Comparison of ENCODE assay signal across 17 cellular contexts in the genomic region with DNA sequence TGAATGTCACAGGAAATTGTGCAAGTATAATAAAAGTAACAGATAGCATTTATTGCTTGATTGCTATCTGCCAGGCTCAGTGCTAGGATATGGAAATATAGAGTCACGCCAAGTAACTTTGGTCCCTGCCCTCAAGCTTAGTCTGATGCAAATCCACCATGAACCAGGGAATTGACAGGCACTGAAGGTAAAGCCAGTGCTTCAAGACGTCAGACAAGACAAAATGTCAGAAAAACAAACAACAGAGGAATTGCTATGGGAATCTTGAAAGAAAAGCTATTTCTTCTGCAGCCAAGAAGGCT.
DNase-seq lines count a peak whose midpoint lies in the region; ATAC-seq and TF ChIP-seq lines count a peak whose summit lies in the region.
"Had no signal": no experiment of that assay in that cellular context is flagged by ENCODE, and none has a peak within 500 bp of the region (broad histone marks: within the 10 kb centered on the region; RNA-seq: fewer than 3 reads in every experiment).

No MANE protein-coding gene starts in this region.

- WGBS in IMR-90 (ENCODE audit: extremely low coverage in 2 of 2, insufficient read length in 1 of 2), 2 experiments, result 86% methylated on average over 1 of the region's 2 CpGs; no CpG with 5 or more reads in 1 of the 2 experiments
- no CpG with 5 or more reads among the region's 2 CpGs for WGBS in neuronal stem cell (ENCODE audit: extremely low coverage in 2 of 2, insufficient read length in 2 of 2, insufficient replicate concordance in 1 of 2), 2 donors
- 39% methylated on average over 2 of the region's 2 CpGs for WGBS in SK-N-SH (ENCODE audit: low lambda C conversion rate)

- H4K91ac ChIP-seq in IMR-90 (ENCODE audit: insufficient read depth, low read depth, low read length) (0 out of 2 replicates have a peak overlapping the region, but pooled peaks have one; percentile 31), neuronal stem cell (ENCODE audit: low read depth, low read length, poor library complexity) (no peak overlapping the region)

- CTCF ChIA-PET in IMR-90 (lab: Yijun Ruan, JAX) (no interaction called here), OCI-LY7 (lab: Charles Lee; ENCODE audit: unreplicated experiment) (no interaction called here), SK-N-SH (lab: Yijun Ruan, JAX) (no interaction called here)

- no peak overlapping the region for H2AFZ ChIP-seq in IMR-90 (replicated peaks; ENCODE audit: low read length, poor library complexity)
- peak overlapping the region; percentile 82 for H2AFZ ChIP-seq in OCI-LY7 (ENCODE audit: low read length)
- H2AFZ ChIP-seq in neuronal stem cell (ENCODE audit: low read length), result peak overlapping the region; percentile 73
- H2AFZ ChIP-seq in SK-N-SH (ENCODE audit: low read depth), result no peak overlapping the region

- H2BK20ac ChIP-seq in IMR-90 (ENCODE audit: low read depth, low read length), result peak overlapping the region; percentile 64; the same call in 1 of the 2 replicates

- in situ Hi-C loops in IMR-90 (cut with MboI; ENCODE audit: low sequenced_read_pairs), result loop anchor here (25.0 kb wide), 1 partner anchor 206 kb away; no protein-coding TSS in a partner anchor

- no peak overlapping the region for H3K4me3 Mint-ChIP-seq in CD14-positive monocyte
- H3K4me3 Mint-ChIP-seq: CD4-positive, alpha-beta T cell had no signal

- peak overlapping the region; percentile 23; the same call in 1 of the 2 replicates for H2AK5ac ChIP-seq in IMR-90 (ENCODE audit: low read depth, low read length)
- no peak overlapping the region for H2AK5ac ChIP-seq in neuronal stem cell (ENCODE audit: low read depth, low read length)

- intact Hi-C loops in IMR-90 (cut with micrococcal nuclease) (loop anchor here (10.0 kb wide), 1 partner anchor 531 kb away; no protein-coding TSS in a partner anchor), OCI-LY7 (cut with micrococcal nuclease; ENCODE audit: unreplicated experiment) (no loop called here), CD14-positive monocyte (cut with micrococcal nuclease) (no loop called here)

- H3K9ac ChIP-seq in IMR-90 (ENCODE audit: low read depth, low read length), result no peak overlapping the region
- no peak overlapping the region for H3K9ac ChIP-seq in neuronal stem cell (ENCODE audit: low read depth, low read length, poor library complexity)
- H3K9ac ChIP-seq in SK-N-SH, result no peak overlapping the region

- peaks cover 0 to 2% (median 0%) of the 10 kb centered on the region in 3 donors for H3K27me3 Mint-ChIP-seq in CD14-positive monocyte (ENCODE audit: low read depth in 3 of 3)
- H3K27me3 Mint-ChIP-seq: CD4-positive, alpha-beta T cell had no signal

- no peak for TF ChIP-seq EP300 in SK-N-SH (IDR thresholded peaks at IDR 0.05; ENCODE audit: borderline replicate concordance in 1 of 2, low read depth in 1 of 2, low read length in 1 of 2)

- H2BK120ac ChIP-seq in IMR-90 (ENCODE audit: low read depth, low read length), result peak overlapping the region; percentile 44; the same call in 1 of the 2 replicates
- H2BK120ac ChIP-seq in neuronal stem cell (ENCODE audit: low read depth, low read length), result no peak overlapping the region

- POLR2A ChIA-PET in IMR-90 (lab: Charles Lee; ENCODE audit: unreplicated experiment) (no interaction called here), OCI-LY7 (lab: Charles Lee) (interaction anchor here (1.0 to 1.2 kb wide), 2 partner anchors 27 to 144 kb away, joined by 3 read pairs; no protein-coding TSS in a partner anchor), SK-N-SH (lab: Yijun Ruan, JAX) (no interaction called here)

- H3K23ac ChIP-seq in IMR-90 (ENCODE audit: low read depth, low read length), result peak overlapping the region; percentile 1; the same call in 1 of the 2 replicates
- H3K23ac ChIP-seq in neuronal stem cell (ENCODE audit: low read depth, low read length, poor library complexity), result no peak overlapping the region

- H3K79me1 ChIP-seq in IMR-90 (ENCODE audit: low read depth in 1 of 2, low read length in 2 of 2) (no peaks in the 10 kb centered on the region), neuronal stem cell (ENCODE audit: low read depth, low read length) (peaks cover 3% of the 10 kb centered on the region)

- TF ChIP-seq CTCF in IMR-90 (conservative IDR thresholded peaks at IDR 0.05; ENCODE audit: low read depth, low read length) (no peak), OCI-LY7 (conservative IDR thresholded peaks at IDR 0.05; ENCODE audit: low read length) (no peak), fibroblast of villous mesenchyme (IDR thresholded peaks at IDR 0.05; ENCODE audit: insufficient read depth, low read depth, low read length) (no peak), CD14-positive monocyte (IDR thresholded peaks at IDR 0.05) (no peak), SK-N-SH (IDR thresholded peaks at IDR 0.05) (no peak)

- H3K9me3 Mint-ChIP-seq in CD14-positive monocyte, result peaks cover 0 to 8% (median 5%) of the 10 kb centered on the region in 7 donors

- no peaks in the 10 kb centered on the region for H3K27me3 ChIP-seq in IMR-90 (ENCODE audit: control insufficient read depth, insufficient read depth, low read length)
- no peaks in the 10 kb centered on the region for H3K27me3 ChIP-seq in neuronal stem cell (ENCODE audit: control insufficient read depth in 3 of 3, insufficient read depth in 3 of 3, low read depth in 1 of 3, low read length in 3 of 3)
- no peaks in the 10 kb centered on the region; the same call in 1 of the 2 replicates for H3K27me3 ChIP-seq in SK-N-SH (ENCODE audit: insufficient read depth)

- no peak overlapping the region for H2AK9ac ChIP-seq in IMR-90 (replicated peaks; ENCODE audit: low read depth, low read length, poor library complexity)

- H3K9me3 ChIP-seq in IMR-90 (ENCODE audit: control insufficient read depth, insufficient read depth, low read length) (no peaks in the 10 kb centered on the region), OCI-LY7 (ENCODE audit: low read length) (no peaks in the 10 kb centered on the region), neuronal stem cell (replicated peaks in 1 of 2; ENCODE audit: control insufficient read depth in 2 of 2, insufficient read depth in 1 of 2, low read depth in 1 of 2, low read length in 2 of 2) (no peaks in the 10 kb centered on the region), SK-N-SH (no peaks in the 10 kb centered on the region)
- H3K9me3 ChIP-seq: Caco-2 had no signal

- no peaks in the 10 kb centered on the region for H3K9me1 ChIP-seq in IMR-90 (ENCODE audit: insufficient read depth, low read length)

- 0 out of 4 replicates have a peak overlapping the region, but pooled peaks of 1 of the 2 experiments have one; percentile 44 for H4K8ac ChIP-seq in IMR-90 (ENCODE audit: low read depth in 2 of 2, low read length in 2 of 2)
- no peak overlapping the region for H4K8ac ChIP-seq in neuronal stem cell (ENCODE audit: low read depth, low read length)

- H3K4ac ChIP-seq in IMR-90 (ENCODE audit: low read depth, low read length) (peak overlapping the region; percentile 34; the same call in 1 of the 2 replicates), neuronal stem cell (ENCODE audit: low read length) (no peak overlapping the region)

- H2BK5ac ChIP-seq in IMR-90 (ENCODE audit: low read depth, low read length, poor library complexity, severe bottlenecking) (no peak overlapping the region), neuronal stem cell (ENCODE audit: low read length) (no peak overlapping the region)

- TF ChIP-seq RAD21 in IMR-90 (IDR thresholded peaks at IDR 0.05; ENCODE audit: low read length) (no peak), SK-N-SH (IDR thresholded peaks at IDR 0.05; ENCODE audit: low read length) (no peak)

- no peaks in the 10 kb centered on the region for H3K36me3 ChIP-seq in IMR-90 (ENCODE audit: control insufficient read depth, insufficient read depth, low read length)
- H3K36me3 ChIP-seq in OCI-LY7 (ENCODE audit: insufficient read depth, low read length), result no peaks in the 10 kb centered on the region
- H3K36me3 ChIP-seq in neuronal stem cell (replicated peaks in 1 of 2; ENCODE audit: control insufficient read depth in 2 of 2, insufficient read depth in 2 of 2, low read length in 2 of 2), result no peaks in the 10 kb centered on the region
- no peaks in the 10 kb centered on the region for H3K36me3 ChIP-seq in SK-N-SH (replicated peaks in 1 of 2; ENCODE audit: control insufficient read depth in 1 of 2, insufficient read depth in 2 of 2, low read length in 1 of 2)

- H3K18ac ChIP-seq in IMR-90 (ENCODE audit: low read depth, low read length) (no peak overlapping the region), neuronal stem cell (ENCODE audit: low read length) (no peak overlapping the region)

- H3F3A ChIP-seq in SK-N-SH (replicated peaks; ENCODE audit: insufficient read depth), result no peaks in the 10 kb centered on the region

- no peak overlapping the region for H3K4me2 ChIP-seq in IMR-90 (ENCODE audit: low read depth, low read length)
- peak overlapping the region; percentile 37 for H3K4me2 ChIP-seq in OCI-LY7 (ENCODE audit: low read length)
- no peak overlapping the region for H3K4me2 ChIP-seq in neuronal stem cell (ENCODE audit: insufficient read depth, low read length, poor library complexity, severe bottlenecking)
- no peak overlapping the region for H3K4me2 ChIP-seq in SK-N-SH

- no peak overlapping the region for H4K5ac ChIP-seq in IMR-90 (ENCODE audit: low read depth, low read length)

- H3K27ac Mint-ChIP-seq in CD14-positive monocyte, result no peak overlapping the region
- H3K27ac Mint-ChIP-seq: CD4-positive, alpha-beta T cell had no signal

- H3K14ac ChIP-seq in IMR-90 (replicated peaks; ENCODE audit: low read depth, low read length) (no peak overlapping the region), neuronal stem cell (ENCODE audit: low read length) (no peak overlapping the region)

- H3K4me3 ChIP-seq in IMR-90 (ENCODE audit: insufficient read depth, low read depth, low read length), result no peak overlapping the region
- no peak overlapping the region for H3K4me3 ChIP-seq in OCI-LY7 (ENCODE audit: low read depth, low read length, poor library complexity, severe bottlenecking)
- no peak overlapping the region for H3K4me3 ChIP-seq in fibroblast of villous mesenchyme (ENCODE audit: low read depth, low read length)
- no peak overlapping the region for H3K4me3 ChIP-seq in neuronal stem cell (ENCODE audit: low read length in 2 of 2)
- H3K4me3 ChIP-seq in SK-N-SH (ENCODE audit: low read depth in 2 of 2, low read length in 1 of 2), result no peak overlapping the region

- no peaks in the 10 kb centered on the region for H3K4me1 Mint-ChIP-seq in CD14-positive monocyte

- H3K27ac ChIP-seq in IMR-90 (ENCODE audit: insufficient read depth, low read length) (no peak overlapping the region), OCI-LY7 (ENCODE audit: low read depth, low read length, poor library complexity, severe bottlenecking) (no peak overlapping the region), neuronal stem cell (replicated peaks; ENCODE audit: low read length) (no peak overlapping the region), SK-N-SH (ENCODE audit: low read depth in 2 of 2, low read length in 1 of 2) (no peak overlapping the region)

- no peak overlapping the region; the same call in 2 of the 3 replicates for H2BK15ac ChIP-seq in IMR-90 (ENCODE audit: low read depth, low read length)
- H2BK15ac ChIP-seq in neuronal stem cell (ENCODE audit: low read length), result no peak overlapping the region

- DNase-seq in IMR-90 (no peak), OCI-LY7 (ENCODE audit: low spot score) (peak; percentile 14), fibroblast of villous mesenchyme (ENCODE audit: low read depth) (peak; percentile 36), neuronal stem cell (ENCODE audit: low spot score) (no peak), CD14-positive monocyte (ENCODE audit: low spot score) (no peak), SK-N-SH (no peak), NCI-H69 (lab: John Stamatoyannopoulos, UW) (no peak)
- DNase-seq: AML-193; Caco-2; CD4-positive, alpha-beta T cell; DMS79 treated with DMSO at 0.1 percent for 48 hours; H7; NCI-H1436 treated with DMSO at 0.1 percent for 48 hours; NCI-H2029; NCI-H226; NCI-H510A treated with DMSO at 0.1 percent for 48 hours had no signal

- H4K20me1 ChIP-seq in IMR-90 (ENCODE audit: insufficient read depth, low read length), result no peaks in the 10 kb centered on the region
- H4K20me1 ChIP-seq in OCI-LY7 (ENCODE audit: insufficient read depth, low read length), result no peaks in the 10 kb centered on the region
- H4K20me1 ChIP-seq in SK-N-SH (ENCODE audit: insufficient read depth), result no peaks in the 10 kb centered on the region

- dilution Hi-C loops in IMR-90 (cut with HindIII; ENCODE audit: low sequenced_read_pairs, unreplicated experiment), result no loop called here

- H3K56ac ChIP-seq in IMR-90 (ENCODE audit: extremely low read depth, insufficient read depth, low read length), result no peak overlapping the region

- TF ChIP-seq POLR2A in IMR-90 (IDR thresholded peaks at IDR 0.05; ENCODE audit: low read depth, low read length), result no peak

- no peak overlapping the region for H2BK12ac ChIP-seq in neuronal stem cell (ENCODE audit: low read length)

- no peak for ATAC-seq in IMR-90 (ENCODE audit: low read depth)
- ATAC-seq in activated CD4-positive, CD25-positive, alpha-beta regulatory T cell treated with anti-CD3 and anti-CD28 coated beads, Interleukin-2, amount 50 U/mL, for 24 hours, result no peak

- H3K36me3 Mint-ChIP-seq in CD14-positive monocyte, result no peaks in the 10 kb centered on the region

- no TSS peak for BruUV-seq in IMR-90 (replicated peaks; lab: Mats Ljungman, UMichigan)
- BruUV-seq in OCI-LY7 (replicated peaks; lab: Mats Ljungman, UMichigan), result no TSS peak

- H3K4me1 ChIP-seq in IMR-90 (ENCODE audit: control insufficient read depth, insufficient read depth, low read length) (peaks cover 4% of the 10 kb centered on the region), OCI-LY7 (ENCODE audit: insufficient read depth, low read length, poor library complexity, severe bottlenecking) (peaks cover 27% of the 10 kb centered on the region), neuronal stem cell (ENCODE audit: control insufficient read depth in 2 of 2, insufficient read depth in 1 of 2, low read depth in 1 of 2, low read length in 2 of 2) (peaks cover 10 to 16% of the 10 kb centered on the region in 2 donors), SK-N-SH (ENCODE audit: control insufficient read depth in 1 of 2, insufficient read depth in 2 of 2, low read depth in 1 of 2, low read length in 1 of 2) (peaks cover 0 to 2% of the 10 kb centered on the region in 2 experiments; a peak in 1 of 4 replicates)
- H3K4me1 ChIP-seq: Caco-2 had no signal

- H3K9me2 ChIP-seq in OCI-LY7 (ENCODE audit: insufficient read depth, low read length), result no peaks in the 10 kb centered on the region
- H3K9me2 ChIP-seq in SK-N-SH, result no peaks in the 10 kb centered on the region

- H3K79me2 ChIP-seq in OCI-LY7 (ENCODE audit: insufficient read depth, low read depth, low read length), result no peaks in the 10 kb centered on the region
- no peaks in the 10 kb centered on the region for H3K79me2 ChIP-seq in SK-N-SH (ENCODE audit: insufficient read depth)

Comparison
In these comparisons a context has a peak if more than half of its experiments do, and no peak if none do; other contexts are left out.
1. DNase-seq: peak in OCI-LY7 (single experiment) and fibroblast of villous mesenchyme (single experiment); none in IMR-90 (single experiment), neuronal stem cell (single experiment), CD14-positive monocyte (single experiment), SK-N-SH (single experiment) and NCI-H69 (single experiment).
2. H2AFZ ChIP-seq: peak in OCI-LY7 (single experiment) and neuronal stem cell (single experiment); none in IMR-90 (single experiment) and SK-N-SH (single experiment).